In genomic region chr5:134245101-134245604, GRCh38 we compare ENCODE assay signal across 9 cellular contexts. TPM values are rescaled to one million over a fixed set of nuclear protein-coding genes. Genes with fewer than 3 reads are reported as not detected.
DNase-seq lines count a peak whose midpoint lies in the region; ATAC-seq and TF ChIP-seq lines count a peak whose summit lies in the region.
"Had no signal": no experiment of that assay in that cellular context is flagged by ENCODE, and none has a peak within 500 bp of the region (broad histone marks: within the 10 kb centered on the region; RNA-seq: fewer than 3 reads in every experiment).

No MANE protein-coding gene starts in this region.

- H2BK5ac ChIP-seq in mesendoderm (ENCODE audit: low read length): no peak overlapping the region

- H3K9me3 ChIP-seq in body of pancreas: no peaks in the 10 kb centered on the region
- H3K9me3 ChIP-seq: BLaER1 treated with 17β-estradiol and CSF1 and Interleukin-3, amounts not matched to agents 10 nM and 100 nM had no signal

- H3K4me3 ChIP-seq in ACC112 (ENCODE audit: low read depth, low read length) (no peak overlapping the region), mesendoderm (ENCODE audit: low read length) (no peak overlapping the region), body of pancreas (no peak overlapping the region)
- H3K4me3 ChIP-seq: BLaER1 treated with 17β-estradiol and CSF1 and Interleukin-3, amounts not matched to agents 10 nM and 100 nM had no signal

- TF ChIP-seq POLR2A in body of pancreas (IDR thresholded peaks at IDR 0.05): no peak

- H3K27ac ChIP-seq in ACC112 (ENCODE audit: low read depth, low read length) (no peak overlapping the region), mesendoderm (ENCODE audit: low read depth, low read length) (no peak overlapping the region), body of pancreas (no peak overlapping the region)
- H3K27ac ChIP-seq: BLaER1 treated with 17β-estradiol and CSF1 and Interleukin-3, amounts not matched to agents 10 nM and 100 nM had no signal

- DNase-seq in NCI-H226: peak; percentile 86
- peak; percentile 71 for DNase-seq in dermis blood vessel endothelial cell
- DNase-seq in mesendoderm: peak; percentile 65
- no peak for DNase-seq in body of pancreas
- DNase-seq in globus pallidus (ENCODE audit: low spot score): no peak
- no peak for DNase-seq in 8988T

- no peak overlapping the region for H3K4me2 ChIP-seq in mesendoderm (ENCODE audit: low read length)
- H3K4me2 ChIP-seq: BLaER1 treated with 17β-estradiol and CSF1 and Interleukin-3, amounts not matched to agents 10 nM and 100 nM had no signal

- no peak overlapping the region for H2BK120ac ChIP-seq in mesendoderm (ENCODE audit: low read depth, low read length)

- TF ChIP-seq CTCF in body of pancreas (IDR thresholded peaks at IDR 0.05): no peak

- H2BK15ac ChIP-seq in mesendoderm (replicated peaks; ENCODE audit: low read depth): no peak overlapping the region

- no peak overlapping the region for H3K9ac ChIP-seq in mesendoderm (ENCODE audit: low read length)
- H3K9ac ChIP-seq: BLaER1 treated with 17β-estradiol and CSF1 and Interleukin-3, amounts not matched to agents 10 nM and 100 nM had no signal

- no peak overlapping the region for H3K23ac ChIP-seq in mesendoderm (ENCODE audit: low read length)

- intact Hi-C loops in body of pancreas (cut with DNase I): no loop called here

- no peak overlapping the region for H4K5ac ChIP-seq in mesendoderm (ENCODE audit: low read length)

- H2AK5ac ChIP-seq in mesendoderm (ENCODE audit: low read length): no peak overlapping the region

- no peak overlapping the region for H3K4ac ChIP-seq in mesendoderm (ENCODE audit: low read depth, low read length)

- peak overlapping the region; percentile 15 for H2AFZ ChIP-seq in ACC112 (ENCODE audit: low read length, unreplicated experiment)

- ATAC-seq in body of pancreas (no peak), GM18909 (IDR thresholded peaks at IDR 0.05; ENCODE audit: poor library complexity, unreplicated experiment) (no peak)

- H3K36me3 ChIP-seq in ACC112 (ENCODE audit: insufficient read depth, low read length) (no peaks in the 10 kb centered on the region), mesendoderm (ENCODE audit: control insufficient read depth, insufficient read depth, low read length) (no peaks in the 10 kb centered on the region), body of pancreas (replicated peaks in 1 of 2; ENCODE audit: insufficient read depth in 1 of 2, low read depth in 2 of 2) (no peaks in the 10 kb centered on the region)
- H3K36me3 ChIP-seq: BLaER1 treated with 17β-estradiol and CSF1 and Interleukin-3, amounts not matched to agents 10 nM and 100 nM had no signal

- H3K4me1 ChIP-seq in ACC112 (ENCODE audit: control insufficient read depth, insufficient read depth, low read length, unreplicated experiment): peaks cover 31% of the 10 kb centered on the region
- H3K4me1 ChIP-seq in mesendoderm (ENCODE audit: control insufficient read depth, low read depth, low read length): peaks cover 7% of the 10 kb centered on the region
- peaks cover 8% of the 10 kb centered on the region for H3K4me1 ChIP-seq in body of pancreas

- no peaks in the 10 kb centered on the region for H3K79me1 ChIP-seq in mesendoderm (ENCODE audit: low read length)

- H3K56ac ChIP-seq in mesendoderm (ENCODE audit: low read length): no peak overlapping the region

- H4K8ac ChIP-seq in mesendoderm (ENCODE audit: low read depth, low read length): no peak overlapping the region

- H3K79me2 ChIP-seq in ACC112 (ENCODE audit: control insufficient read depth, insufficient read depth, low read length, unreplicated experiment) (no peaks in the 10 kb centered on the region), mesendoderm (ENCODE audit: control insufficient read depth, insufficient read depth, low read length) (no peaks in the 10 kb centered on the region)

- no peak overlapping the region for H3K18ac ChIP-seq in mesendoderm (ENCODE audit: low read length)

- WGBS in mesendoderm (ENCODE audit: extremely low coverage, insufficient coverage, low lambda C conversion rate): no CpG with 5 or more reads among the region's 8 CpGs
- WGBS in body of pancreas, 2 donors: 57 to 65% methylated on average over 7 to 8 of the region's 8 CpGs

- H3K27me3 ChIP-seq in ACC112 (ENCODE audit: insufficient read depth, low read length) (no peaks in the 10 kb centered on the region), mesendoderm (ENCODE audit: insufficient read depth, low read length, poor library complexity) (no peaks in the 10 kb centered on the region), body of pancreas (no peaks in the 10 kb centered on the region)
- H3K27me3 ChIP-seq: BLaER1 treated with 17β-estradiol and CSF1 and Interleukin-3, amounts not matched to agents 10 nM and 100 nM had no signal

RNA-seq across cellular contexts. Expression of gene PPP2CA, which starts 19.3 kb away (rescaled TPM):
- total RNA-seq in dermis blood vessel endothelial cell (106 and 132 TPM in 2 replicates), body of pancreas (100 to 1,000 TPM in 1 of 2 donors, 10 to 100 TPM in 1; 45.9 to 194 TPM)
- 82.9 TPM for polyA plus RNA-seq in mesendoderm (2013, experiment 1 of 2)
- polyA plus RNA-seq in mesendoderm (2013, experiment 2 of 2): 80.1 TPM

Comparison
In these comparisons a context has a peak if more than half of its experiments do, and no peak if none do; other contexts are left out.
1. DNase-seq: peak in NCI-H226 (single experiment), dermis blood vessel endothelial cell (single experiment) and mesendoderm (single experiment); none in body of pancreas (0 of 4), globus pallidus (single experiment) and 8988T (single experiment).